ENCODE assay signal across 8 cellular contexts in the genomic region with DNA sequence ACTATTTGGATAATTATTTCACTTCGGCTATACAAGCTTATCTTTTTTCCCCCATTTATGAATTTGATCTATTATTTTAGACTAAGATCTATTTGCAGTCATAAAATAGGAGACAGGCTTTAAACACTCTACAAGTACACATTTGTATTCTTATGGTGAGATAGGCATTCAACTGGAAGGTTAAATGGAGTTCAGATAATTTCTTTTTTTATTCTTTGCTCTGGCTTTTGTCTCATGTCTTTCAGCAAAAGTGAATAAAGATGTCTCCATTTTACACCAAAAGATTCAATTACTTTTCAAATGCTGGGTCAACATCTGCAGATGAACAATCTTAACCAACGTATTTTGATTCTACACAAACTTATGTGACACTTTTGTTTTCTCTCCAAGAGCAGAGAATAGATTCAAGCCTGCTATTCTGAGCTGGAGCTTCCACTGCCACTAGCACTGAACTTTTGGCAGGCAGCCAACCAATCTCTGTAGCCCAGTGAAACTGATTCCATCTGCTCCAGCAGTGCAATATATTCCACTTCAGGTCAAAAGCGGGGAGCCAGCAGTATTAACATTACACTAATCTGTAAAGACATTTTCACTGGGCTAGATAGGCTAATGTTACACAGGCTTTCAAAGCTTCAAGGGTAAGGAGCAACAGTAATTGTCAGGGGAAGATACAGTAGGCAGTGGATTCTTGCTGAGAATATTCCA.
A peak's percentile ranks its signal among the peaks of the same experiment; 100 is the strongest.
DNase-seq lines count a peak whose midpoint lies in the region; ATAC-seq and TF ChIP-seq lines count a peak whose summit lies in the region.

No MANE protein-coding gene starts in this region.

- H3K27ac ChIP-seq in colonic mucosa: no peak overlapping the region

- H3K27me3 ChIP-seq in colonic mucosa: no peaks in the 10 kb centered on the region

- H3K36me3 ChIP-seq in colonic mucosa: no peaks in the 10 kb centered on the region

- no peaks in the 10 kb centered on the region for H3K9me3 ChIP-seq in colonic mucosa

- no peak for TF ChIP-seq CTCF in colonic mucosa (IDR thresholded peaks at IDR 0.05)

- ATAC-seq in GM18861 (IDR thresholded peaks at IDR 0.05; ENCODE audit: unreplicated experiment): no peak
- no peak for ATAC-seq in HG03442 (IDR thresholded peaks at IDR 0.05; ENCODE audit: unreplicated experiment)
- ATAC-seq in GM18498 (IDR thresholded peaks at IDR 0.05; ENCODE audit: unreplicated experiment): no peak

- no peak overlapping the region for H3K4me3 ChIP-seq in colonic mucosa

- H3K4me1 ChIP-seq in colonic mucosa: no peaks in the 10 kb centered on the region

- intact Hi-C loops in colonic mucosa (cut with DNase I): no loop called here

- DNase-seq in DMS79 (lab: John Stamatoyannopoulos, UW) (peak; percentile 67), NCI-H2196 treated with DMSO at 0.1 percent for 48 hours (lab: John Stamatoyannopoulos, UW; ENCODE audit: unreplicated experiment) (peak; percentile 69), colonic mucosa (peak; percentile 75), midbrain (lab: John Stamatoyannopoulos, UW) (peak; percentile 83)
- no peak for DNase-seq in activated CD4-positive, alpha-beta T cell treated with anti-CD3 and anti-CD28 coated beads, Interleukin-2, amount 50 U/mL, for 48 hours

- no peak overlapping the region for H3K9ac ChIP-seq in colonic mucosa (ENCODE audit: low read depth in 2 of 2, low read length in 2 of 2)

Comparison
In these comparisons a context has a peak if more than half of its experiments do, and no peak if none do; other contexts are left out.
1. DNase-seq: peak in DMS79 (single experiment), NCI-H2196 treated with DMSO at 0.1 percent for 48 hours (single experiment), colonic mucosa (single experiment) and midbrain (single experiment); none in activated CD4-positive, alpha-beta T cell treated with anti-CD3 and anti-CD28 coated beads, Interleukin-2, amount 50 U/mL, for 48 hours (0 of 2).